In genomic region chr11:88801484-88802123, GRCh38 we compare ENCODE assay signal across 19 cellular contexts.
DNase-seq lines count a peak whose midpoint lies in the region; ATAC-seq and TF ChIP-seq lines count a peak whose summit lies in the region.
"Had no signal": no experiment of that assay in that cellular context is flagged by ENCODE, and none has a peak within 500 bp of the region (broad histone marks: within the 10 kb centered on the region; RNA-seq: fewer than 3 reads in every experiment).

No MANE protein-coding gene starts in this region.

- ATAC-seq in natural killer cell = peak in 2 of 3 donors; percentile 26 to 63
- no peak for ATAC-seq in natural killer cell treated with Interleukin-12 subunit alpha and Interleukin-12 subunit beta and Interleukin-15 and Interleukin-18, amount 100 ng/mL, for 72 hours
- peak in 3 of 4 donors; percentile 69 to 84 (median 79) for ATAC-seq in right lobe of liver
- ATAC-seq in GM19463 (IDR thresholded peaks at IDR 0.05; ENCODE audit: unreplicated experiment) = no peak
- ATAC-seq: CD8-positive, alpha-beta T cell had no signal

- peak overlapping the region; percentile 21 for H3K4me3 Mint-ChIP-seq in natural killer cell
- no peak overlapping the region for H3K4me3 Mint-ChIP-seq in natural killer cell treated with Interleukin-12 subunit alpha and Interleukin-12 subunit beta and Interleukin-15 and Interleukin-18, amount 100 ng/mL, for 72 hours
- H3K4me3 Mint-ChIP-seq in activated T-helper 2 cell treated with anti-CD3 and anti-CD28 coated beads, Interferon-gamma antibody, Interleukin-2, Interleukin-4, amounts not matched to agents 10 μg/mL and 5 μg/mL and 100 μg/mL, durations not matched to agents 14 hours and 24 hours and 36 hours (ENCODE audit: low read depth) = no peak overlapping the region
- H3K4me3 Mint-ChIP-seq: CD8-positive, alpha-beta T cell; H9 had no signal

- H3K9me3 ChIP-seq in colonic mucosa = no peaks in the 10 kb centered on the region
- H3K9me3 ChIP-seq in right lobe of liver = no peaks in the 10 kb centered on the region
- no peaks in the 10 kb centered on the region for H3K9me3 ChIP-seq in stomach
- H3K9me3 ChIP-seq: BLaER1, SJSA1 had no signal

- H3K4me1 ChIP-seq in colonic mucosa (no peaks in the 10 kb centered on the region), right lobe of liver (peaks cover 0 to 14% (median 0%) of the 10 kb centered on the region in 4 donors), stomach (no peaks in the 10 kb centered on the region)
- H3K4me1 ChIP-seq: BLaER1, SJSA1 had no signal

- H3K4me3 ChIP-seq in colonic mucosa (no peak overlapping the region), right lobe of liver (no peak overlapping the region), stomach (no peak overlapping the region)
- H3K4me3 ChIP-seq: BLaER1, PC-9, SJSA1 had no signal

- TF ChIP-seq POLR2A in right lobe of liver (IDR thresholded peaks at IDR 0.05) (no peak), stomach (IDR thresholded peaks at IDR 0.05) (no peak)

- DNase-seq in natural killer cell (no peak), colonic mucosa (peak; percentile 23), right lobe of liver (no peak), stomach (no peak), NOMO-1 treated with DMSO at 0.1 percent for 48 hours (lab: John Stamatoyannopoulos, UW; ENCODE audit: unreplicated experiment) (no peak)
- no peak for DNase-seq in natural killer cell treated with Interleukin-12 subunit alpha and Interleukin-12 subunit beta and Interleukin-15 and Interleukin-18, amount 100 ng/mL, for 72 hours (ENCODE audit: low spot score)
- no peak for DNase-seq in activated T-helper 2 cell treated with anti-CD3 and anti-CD28 coated beads, Interferon-gamma antibody, Interleukin-2, Interleukin-4, amounts not matched to agents 10 μg/mL and 5 μg/mL and 100 μg/mL, durations not matched to agents 14 hours and 24 hours and 36 hours (ENCODE audit: low spot score)
- DNase-seq: CD8-positive, alpha-beta T cell; GF-D8; H9; NCI-H1417 treated with DMSO at 0.1 percent for 48 hours; NCI-H1930; NCI-H2171; NCI-H446; NCI-H774; PC-9 had no signal

- no peak for TF ChIP-seq EP300 in stomach (IDR thresholded peaks at IDR 0.05)

- TF ChIP-seq CTCF in natural killer cell (IDR thresholded peaks at IDR 0.05) (no peak), colonic mucosa (IDR thresholded peaks at IDR 0.05) (no peak), right lobe of liver (IDR thresholded peaks at IDR 0.05) (no peak), stomach (IDR thresholded peaks at IDR 0.05) (no peak)

- intact Hi-C loops in natural killer cell (cut with micrococcal nuclease) (no loop called here), colonic mucosa (cut with DNase I) (no loop called here), right lobe of liver (cut with DNase I) (no loop called here), stomach (cut with DNase I; ENCODE audit: low total_unique reads) (no loop called here)
- intact Hi-C loops in activated T-helper 2 cell treated with anti-CD3 and anti-CD28 coated beads, Interferon-gamma antibody, Interleukin-2, Interleukin-4, amounts not matched to agents 10 μg/mL and 5 μg/mL and 100 μg/mL, durations not matched to agents 14 hours and 24 hours and 36 hours (cut with micrococcal nuclease) = no loop called here

- H3K9ac ChIP-seq in colonic mucosa (ENCODE audit: low read depth in 2 of 2, low read length in 2 of 2) = no peak overlapping the region
- H3K9ac ChIP-seq: BLaER1 had no signal

- no peaks in the 10 kb centered on the region for H3K27me3 Mint-ChIP-seq in natural killer cell (ENCODE audit: low read depth in 2 of 2)
- H3K27me3 Mint-ChIP-seq in natural killer cell treated with Interleukin-12 subunit alpha and Interleukin-12 subunit beta and Interleukin-15 and Interleukin-18, amount 100 ng/mL, for 72 hours = no peaks in the 10 kb centered on the region
- H3K27me3 Mint-ChIP-seq in activated T-helper 2 cell treated with anti-CD3 and anti-CD28 coated beads, Interferon-gamma antibody, Interleukin-2, Interleukin-4, amounts not matched to agents 10 μg/mL and 5 μg/mL and 100 μg/mL, durations not matched to agents 14 hours and 24 hours and 36 hours (ENCODE audit: low read depth) = no peaks in the 10 kb centered on the region

- H3K27me3 ChIP-seq in colonic mucosa = no peaks in the 10 kb centered on the region
- no peaks in the 10 kb centered on the region for H3K27me3 ChIP-seq in right lobe of liver
- H3K27me3 ChIP-seq in stomach = no peaks in the 10 kb centered on the region
- H3K27me3 ChIP-seq: BLaER1, SJSA1 had no signal

- no peak overlapping the region for H3K27ac Mint-ChIP-seq in natural killer cell
- H3K27ac Mint-ChIP-seq in natural killer cell treated with Interleukin-12 subunit alpha and Interleukin-12 subunit beta and Interleukin-15 and Interleukin-18, amount 100 ng/mL, for 72 hours = no peak overlapping the region
- no peak overlapping the region for H3K27ac Mint-ChIP-seq in activated T-helper 2 cell treated with anti-CD3 and anti-CD28 coated beads, Interferon-gamma antibody, Interleukin-2, Interleukin-4, amounts not matched to agents 10 μg/mL and 5 μg/mL and 100 μg/mL, durations not matched to agents 14 hours and 24 hours and 36 hours
- H3K27ac Mint-ChIP-seq: CD8-positive, alpha-beta T cell had no signal

- 57% methylated on average over 2 of the region's 2 CpGs for WGBS in right lobe of liver (ENCODE audit: insufficient coverage, low coverage, low lambda C conversion rate, missing lambda C conversion rate)
- WGBS in stomach, 5 donors = 67 to 87% (median 77%) methylated on average over 2 of the region's 2 CpGs

- H3K36me3 ChIP-seq in colonic mucosa (no peaks in the 10 kb centered on the region), right lobe of liver (no peaks in the 10 kb centered on the region), stomach (no peaks in the 10 kb centered on the region)
- H3K36me3 ChIP-seq: BLaER1, SJSA1 had no signal

- peaks cover 4% of the 10 kb centered on the region in 2 donors for H3K9me3 Mint-ChIP-seq in natural killer cell
- peaks cover 5% of the 10 kb centered on the region for H3K9me3 Mint-ChIP-seq in natural killer cell treated with Interleukin-12 subunit alpha and Interleukin-12 subunit beta and Interleukin-15 and Interleukin-18, amount 100 ng/mL, for 72 hours
- H3K9me3 Mint-ChIP-seq in activated T-helper 2 cell treated with anti-CD3 and anti-CD28 coated beads, Interferon-gamma antibody, Interleukin-2, Interleukin-4, amounts not matched to agents 10 μg/mL and 5 μg/mL and 100 μg/mL, durations not matched to agents 14 hours and 24 hours and 36 hours = no peaks in the 10 kb centered on the region

- no peak overlapping the region for H3K27ac ChIP-seq in colonic mucosa
- H3K27ac ChIP-seq in right lobe of liver = no peak overlapping the region
- H3K27ac ChIP-seq in stomach = no peak overlapping the region
- H3K27ac ChIP-seq: BLaER1, PC-9, SJSA1 had no signal

- no peaks in the 10 kb centered on the region for H3K4me1 Mint-ChIP-seq in natural killer cell
- no peaks in the 10 kb centered on the region for H3K4me1 Mint-ChIP-seq in natural killer cell treated with Interleukin-12 subunit alpha and Interleukin-12 subunit beta and Interleukin-15 and Interleukin-18, amount 100 ng/mL, for 72 hours (ENCODE audit: low read depth in 2 of 2)
- H3K4me1 Mint-ChIP-seq in activated T-helper 2 cell treated with anti-CD3 and anti-CD28 coated beads, Interferon-gamma antibody, Interleukin-2, Interleukin-4, amounts not matched to agents 10 μg/mL and 5 μg/mL and 100 μg/mL, durations not matched to agents 14 hours and 24 hours and 36 hours (ENCODE audit: low read depth) = no peaks in the 10 kb centered on the region

- peaks cover 5% of the 10 kb centered on the region for H3K36me3 Mint-ChIP-seq in natural killer cell
- H3K36me3 Mint-ChIP-seq in natural killer cell treated with Interleukin-12 subunit alpha and Interleukin-12 subunit beta and Interleukin-15 and Interleukin-18, amount 100 ng/mL, for 72 hours = no peaks in the 10 kb centered on the region
- H3K36me3 Mint-ChIP-seq in activated T-helper 2 cell treated with anti-CD3 and anti-CD28 coated beads, Interferon-gamma antibody, Interleukin-2, Interleukin-4, amounts not matched to agents 10 μg/mL and 5 μg/mL and 100 μg/mL, durations not matched to agents 14 hours and 24 hours and 36 hours (ENCODE audit: low read depth) = no peaks in the 10 kb centered on the region
- H3K36me3 Mint-ChIP-seq: CD8-positive, alpha-beta T cell had no signal

Comparison
In these comparisons a context has a peak if more than half of its experiments do, and no peak if none do; other contexts are left out.
1. ATAC-seq: peak in natural killer cell (2 of 3) and right lobe of liver (3 of 4); none in natural killer cell treated with Interleukin-12 subunit alpha and Interleukin-12 subunit beta and Interleukin-15 and Interleukin-18, amount 100 ng/mL, for 72 hours (0 of 2) and GM19463 (single experiment).